Comparison of ENCODE assay signal across 11 cellular contexts in the genomic region with DNA sequence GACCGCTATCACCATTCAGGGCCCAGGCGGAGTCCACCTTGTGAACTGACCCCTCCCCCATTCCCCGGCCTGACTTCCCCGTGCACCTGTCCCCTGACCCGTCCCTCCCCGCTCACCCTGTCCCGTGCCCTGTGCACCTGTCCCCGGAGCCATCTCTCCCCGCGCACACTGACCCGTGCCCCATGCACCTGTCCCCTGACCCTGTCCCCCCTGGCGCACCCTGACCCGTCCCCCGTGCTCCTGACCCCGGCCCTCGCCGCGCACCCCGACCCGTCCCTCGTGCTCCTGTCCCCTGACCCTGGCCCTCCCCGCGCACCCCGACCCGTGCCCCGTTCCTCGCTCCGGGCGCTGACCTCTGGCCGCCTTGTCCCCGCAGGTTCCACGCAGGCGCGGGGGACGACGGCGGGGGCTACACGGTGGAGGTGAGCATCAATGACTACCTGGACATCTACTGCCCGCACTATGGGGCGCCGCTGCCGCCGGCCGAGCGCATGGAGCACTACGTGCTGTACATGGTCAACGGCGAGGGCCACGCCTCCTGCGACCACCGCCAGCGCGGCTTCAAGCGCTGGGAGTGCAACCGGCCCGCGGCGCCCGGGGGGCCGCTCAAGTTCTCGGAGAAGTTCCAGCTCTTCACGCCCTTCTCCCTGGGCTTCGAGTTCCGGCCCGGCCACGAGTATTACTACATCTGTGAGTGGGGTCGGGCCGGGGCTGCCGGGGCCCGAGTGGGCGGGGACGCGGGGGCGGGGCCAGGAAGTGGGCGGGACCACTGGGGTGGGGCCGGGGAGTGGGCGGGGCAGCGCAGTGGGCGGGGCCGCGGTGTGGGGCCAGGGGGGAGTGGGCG. TPM values are rescaled to one million over a fixed set of nuclear protein-coding genes. Genes with fewer than 3 reads are reported as not detected.
DNase-seq lines count a peak whose midpoint lies in the region; ATAC-seq and TF ChIP-seq lines count a peak whose summit lies in the region.
"Had no signal": no experiment of that assay in that cellular context is flagged by ENCODE, and none has a peak within 500 bp of the region (broad histone marks: within the 10 kb centered on the region; RNA-seq: fewer than 3 reads in every experiment).

No MANE protein-coding gene starts in this region.

- H3K4me1 ChIP-seq in suprapubic skin (peaks cover 11% of the 10 kb centered on the region), gastrocnemius medialis (peaks cover 0 to 7% of the 10 kb centered on the region in 2 donors), PC-9 (replicated peaks; ENCODE audit: insufficient read depth) (no peaks in the 10 kb centered on the region), transverse colon (peaks cover 11 to 27% (median 26%) of the 10 kb centered on the region in 4 donors)

- no peak for ATAC-seq in gastrocnemius medialis

- DNase-seq in activated naive CD4-positive, alpha-beta T cell treated with Interleukin-2 at 50 U/mL for 16 hours, result peak; percentile 38
- DNase-seq in activated naive CD4-positive, alpha-beta T cell treated with anti-CD3 and anti-CD28 coated beads for 36 hours, result no peak
- DNase-seq in activated T-cell treated with anti-CD3 and anti-CD28 coated beads for 48 hours (ENCODE audit: low read depth), result peak; percentile 42
- DNase-seq in iPS-NIHi7 (ENCODE audit: extremely low spot score), result peak; percentile 92
- peak in 1 of 2 donors; percentile 62 for DNase-seq in suprapubic skin (ENCODE audit: low spot score in 2 of 2)
- no peak for DNase-seq in gastrocnemius medialis
- no peak for DNase-seq in PC-9
- DNase-seq in transverse colon, result no peak

- WGBS in suprapubic skin, result 22% methylated on average over 10 of the region's 82 CpGs
- 54% methylated on average over 59 of the region's 82 CpGs; no CpG with 5 or more reads in 1 of the 2 donors for WGBS in transverse colon (ENCODE audit: low coverage in 1 of 2), 2 donors

- H3K27ac Mint-ChIP-seq in activated naive CD4-positive, alpha-beta T cell treated with anti-CD3 and anti-CD28 coated beads for 36 hours, result no peak overlapping the region

- no TSS peak for BruUV-seq in PC-9 (replicated peaks; lab: Mats Ljungman, UMichigan)

- H3K27ac ChIP-seq in suprapubic skin (no peak overlapping the region), gastrocnemius medialis (no peak overlapping the region), PC-9 (no peak overlapping the region), transverse colon (no peak overlapping the region)
- H3K27ac ChIP-seq: C4-2B had no signal

- intact Hi-C loops in activated naive CD4-positive, alpha-beta T cell treated with anti-CD3 and anti-CD28 coated beads for 36 hours (cut with micrococcal nuclease), result no loop called here
- intact Hi-C loops in gastrocnemius medialis (cut with DNase I; ENCODE audit: low total_unique reads), result no loop called here
- intact Hi-C loops in PC-9 (cut with micrococcal nuclease; ENCODE audit: unreplicated experiment), result no loop called here
- intact Hi-C loops in transverse colon (cut with DNase I; ENCODE audit: low total_unique reads), result loop anchor here (10.0 kb wide), 1 partner anchor 149 kb away; no protein-coding TSS in a partner anchor

- no peaks in the 10 kb centered on the region for H3K9me3 Mint-ChIP-seq in activated naive CD4-positive, alpha-beta T cell treated with anti-CD3 and anti-CD28 coated beads for 36 hours

- no peak overlapping the region for H3K4me2 ChIP-seq in PC-9

- no peak overlapping the region for H3K4me3 Mint-ChIP-seq in activated naive CD4-positive, alpha-beta T cell treated with anti-CD3 and anti-CD28 coated beads for 36 hours

- no peaks in the 10 kb centered on the region for H3K9me2 ChIP-seq in PC-9 (ENCODE audit: insufficient read depth)

- H3K9me3 ChIP-seq in suprapubic skin (no peaks in the 10 kb centered on the region), gastrocnemius medialis (no peaks in the 10 kb centered on the region), PC-9 (ENCODE audit: insufficient read depth, low read depth) (no peaks in the 10 kb centered on the region), transverse colon (no peaks in the 10 kb centered on the region)

- no peak overlapping the region for H2AFZ ChIP-seq in PC-9

- no peak for TF ChIP-seq CTCF in suprapubic skin (IDR thresholded peaks at IDR 0.05)
- no peak for TF ChIP-seq CTCF in gastrocnemius medialis (IDR thresholded peaks at IDR 0.05 in 4 of 5, conservative IDR thresholded peaks at IDR 0.05 in 1 of 5)
- no peak for TF ChIP-seq CTCF in PC-9 (conservative IDR thresholded peaks at IDR 0.05)
- TF ChIP-seq CTCF in transverse colon (IDR thresholded peaks at IDR 0.05), result no peak

- peaks cover 7% of the 10 kb centered on the region for H3K4me1 Mint-ChIP-seq in activated naive CD4-positive, alpha-beta T cell treated with anti-CD3 and anti-CD28 coated beads for 36 hours (ENCODE audit: low read depth)

- CTCF ChIA-PET in activated naive CD4-positive, alpha-beta T cell treated with anti-CD3 and anti-CD28 coated beads for 36 hours (lab: Charles Lee), result no interaction called here
- CTCF ChIA-PET in PC-9 (lab: Charles Lee), result interaction anchor here (0.5 to 0.6 kb wide), 2 partner anchors 22 to 250 kb away, joined by 3 read pairs; no protein-coding TSS in a partner anchor

- H3K27me3 Mint-ChIP-seq in activated naive CD4-positive, alpha-beta T cell treated with anti-CD3 and anti-CD28 coated beads for 36 hours (ENCODE audit: low read depth), result peaks cover 18% of the 10 kb centered on the region

- H3K4me3 ChIP-seq in suprapubic skin (peak overlapping the region; percentile 27), gastrocnemius medialis (peak overlapping the region in 1 of 4 donors; percentile 18), PC-9 (no peak overlapping the region), transverse colon (no peak overlapping the region)

- H3K36me3 ChIP-seq in suprapubic skin, result no peaks in the 10 kb centered on the region
- H3K36me3 ChIP-seq in gastrocnemius medialis, result no peaks in the 10 kb centered on the region
- H3K36me3 ChIP-seq in PC-9 (ENCODE audit: low read depth), result no peaks in the 10 kb centered on the region
- H3K36me3 ChIP-seq in transverse colon, result no peaks in the 10 kb centered on the region

- no peak for TF ChIP-seq POLR2A in suprapubic skin (IDR thresholded peaks at IDR 0.05)
- no peak for TF ChIP-seq POLR2A in gastrocnemius medialis (IDR thresholded peaks at IDR 0.05)
- no peak for TF ChIP-seq POLR2A in transverse colon (IDR thresholded peaks at IDR 0.05)

- no peak for TF ChIP-seq EP300 in suprapubic skin (IDR thresholded peaks at IDR 0.05)
- no peak for TF ChIP-seq EP300 in transverse colon (IDR thresholded peaks at IDR 0.05; ENCODE audit: low read depth)

- H3K79me2 ChIP-seq in PC-9 (ENCODE audit: low read depth), result no peaks in the 10 kb centered on the region

- H3K36me3 Mint-ChIP-seq in activated naive CD4-positive, alpha-beta T cell treated with anti-CD3 and anti-CD28 coated beads for 36 hours (ENCODE audit: low read depth), result no peaks in the 10 kb centered on the region

- no peaks in the 10 kb centered on the region for H3F3A ChIP-seq in PC-9 (ENCODE audit: insufficient read depth, low read depth)

- peaks cover 69% of the 10 kb centered on the region for H3K27me3 ChIP-seq in suprapubic skin
- peaks cover 49 to 55% (median 49%) of the 10 kb centered on the region in 3 donors for H3K27me3 ChIP-seq in gastrocnemius medialis
- peaks cover 14% of the 10 kb centered on the region; the same call in 1 of the 2 replicates for H3K27me3 ChIP-seq in PC-9 (ENCODE audit: insufficient read depth, low read depth)
- H3K27me3 ChIP-seq in transverse colon, result peaks cover 44% of the 10 kb centered on the region

- H4K20me1 ChIP-seq in PC-9 (ENCODE audit: insufficient read depth), result no peaks in the 10 kb centered on the region

- POLR2A ChIA-PET in PC-9 (lab: Charles Lee; ENCODE audit: unreplicated experiment), result no interaction called here

- in situ Hi-C loops in gastrocnemius medialis (cut with MboI; ENCODE audit: low sequenced_read_pairs in 4 of 4) (no loop called here), transverse colon (cut with MboI; ENCODE audit: low pct_ligation_motif_present in 1 of 4, low pct_unique_long_range_greater_than_20kb in 1 of 4, low sequenced_read_pairs in 3 of 4) (loop anchor here in 2 of 4 donors (25.0 kb wide), 1 partner anchor 92 kb away; a partner anchor contains a TSS)

RNA-seq across cellular contexts. Expression of a gene that starts 9.7 kb away (rescaled TPM):
- not detected for total RNA-seq in activated naive CD4-positive, alpha-beta T cell treated with anti-CD3 and anti-CD28 coated beads for 36 hours
- total RNA-seq in suprapubic skin, result not detected
- not detected for total RNA-seq in gastrocnemius medialis
- 1.6 TPM in 1 of 2 replicates, not detected in the other for total RNA-seq in PC-9 (2021)
- total RNA-seq in transverse colon, result 100 to 1,000 TPM in 1 of 4 donors, 10 to 100 TPM in 3; 30.5 to 112 (median 40.6) TPM
- total RNA-seq: cardiac septum, lower leg skin had no signal

RNA-seq across cellular contexts. Expression of a gene that starts 20.1 kb away (rescaled TPM):
- total RNA-seq in activated naive CD4-positive, alpha-beta T cell treated with anti-CD3 and anti-CD28 coated beads for 36 hours, result 10 to 100 TPM; 62.8 to 65.3 TPM
- 10 to 100 TPM; 44.3 to 72.5 (median 58.2) TPM for total RNA-seq in suprapubic skin
- total RNA-seq in gastrocnemius medialis, result 10 to 100 TPM; 18.7 to 36.7 (median 28.7) TPM
- total RNA-seq in PC-9 (2021), result 51.8 and 64.2 TPM in 2 replicates
- 100 to 1,000 TPM in 2 of 4 donors, 10 to 100 TPM in 2; 72.5 to 116 (median 99.0) TPM for total RNA-seq in transverse colon

RNA-seq across cellular contexts. Expression of a gene that starts 26.3 kb away (rescaled TPM):
- total RNA-seq in activated naive CD4-positive, alpha-beta T cell treated with anti-CD3 and anti-CD28 coated beads for 36 hours, result 100 to 1,000 TPM; 167 to 183 TPM
- 100 to 1,000 TPM; 338 to 672 (median 451) TPM for total RNA-seq in suprapubic skin
- total RNA-seq in gastrocnemius medialis, result 100 to 1,000 TPM; 274 to 578 (median 418) TPM
- total RNA-seq in PC-9 (2021), result 86.9 and 143 TPM in 2 replicates
- total RNA-seq in transverse colon, result 100 to 1,000 TPM; 431 to 488 (median 460) TPM

RNA-seq across cellular contexts. Expression of a gene that starts 47.0 kb away (rescaled TPM):
- 10 to 100 TPM; 50.1 to 52.9 TPM for total RNA-seq in activated naive CD4-positive, alpha-beta T cell treated with anti-CD3 and anti-CD28 coated beads for 36 hours
- total RNA-seq in suprapubic skin, result 100 to 1,000 TPM in 2 of 4 donors, 10 to 100 TPM in 2; 89.0 to 153 (median 105) TPM
- total RNA-seq in gastrocnemius medialis, result 100 to 1,000 TPM in 2 of 4 donors, 10 to 100 TPM in 2; 34.9 to 117 (median 86.3) TPM
- 61.4 and 92.0 TPM in 2 replicates for total RNA-seq in PC-9 (2021)
- 100 to 1,000 TPM in 3 of 4 donors, 10 to 100 TPM in 1; 89.4 to 379 (median 116) TPM for total RNA-seq in transverse colon

RNA-seq across cellular contexts. Expression of a gene that starts 53.8 kb away (rescaled TPM):
- 100 to 1,000 TPM; 153 TPM for total RNA-seq in activated naive CD4-positive, alpha-beta T cell treated with anti-CD3 and anti-CD28 coated beads for 36 hours
- total RNA-seq in suprapubic skin (100 to 1,000 TPM; 102 to 205 (median 137) TPM), gastrocnemius medialis (100 to 1,000 TPM; 189 to 442 (median 273) TPM), PC-9 (2021) (157 and 214 TPM in 2 replicates), transverse colon (100 to 1,000 TPM; 157 to 650 (median 240) TPM)

Comparison
In these comparisons a context has a peak if more than half of its experiments do, and no peak if none do; other contexts are left out.
1. DNase-seq: peak in activated naive CD4-positive, alpha-beta T cell treated with Interleukin-2 at 50 U/mL for 16 hours (single experiment), activated T-cell treated with anti-CD3 and anti-CD28 coated beads for 48 hours (single experiment) and iPS-NIHi7 (single experiment); none in activated naive CD4-positive, alpha-beta T cell treated with anti-CD3 and anti-CD28 coated beads for 36 hours (single experiment), gastrocnemius medialis (0 of 2), PC-9 (0 of 2) and transverse colon (single experiment).
2. RNA of a gene that starts 9.7 kb away (total RNA-seq): 30.5 to 112 TPM in transverse colon; 1.6 TPM in PC-9, not detected in gastrocnemius medialis, not detected in activated naive CD4-positive, alpha-beta T cell treated with anti-CD3 and anti-CD28 coated beads for 36 hours and not detected in suprapubic skin; every median in the first group is over 10 times any median in the second.